ENCODE assay signal across 13 cellular contexts in the genomic region with DNA sequence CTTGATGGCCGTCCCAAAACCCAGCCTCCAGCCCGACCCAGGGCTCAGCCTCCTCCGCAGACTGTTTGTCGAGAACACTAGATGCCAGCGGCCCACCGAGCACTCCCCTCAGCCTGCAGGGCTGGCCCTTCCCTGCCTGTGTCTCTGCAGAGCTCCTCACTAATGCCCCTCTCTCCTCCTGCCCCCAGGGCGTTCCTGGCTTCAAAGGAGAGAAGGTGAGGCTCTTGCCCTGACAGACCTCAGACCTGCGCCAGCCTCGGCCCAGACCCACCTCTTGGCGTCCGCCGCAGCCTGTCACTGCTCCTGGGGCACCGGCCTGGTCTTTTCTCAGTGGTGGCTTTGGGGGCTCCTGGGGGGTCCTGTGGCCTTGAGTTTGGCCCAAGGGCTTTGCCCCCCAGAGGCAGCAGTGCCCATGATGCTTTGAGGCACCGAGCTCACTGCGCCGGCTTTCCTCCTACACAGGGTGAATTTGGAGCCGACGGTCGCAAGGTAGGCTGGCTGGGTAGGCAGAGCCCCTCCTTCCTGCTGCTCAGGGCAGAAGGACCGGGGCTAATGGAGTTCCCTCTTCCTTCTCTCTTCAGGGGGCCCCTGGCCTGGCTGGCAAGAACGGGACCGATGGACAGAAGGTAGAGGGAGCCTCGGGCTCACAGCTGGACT. TPM values are rescaled to one million over a fixed set of nuclear protein-coding genes. Genes with fewer than 3 reads are reported as not detected.
DNase-seq lines count a peak whose midpoint lies in the region; ATAC-seq, FAIRE-seq and TF ChIP-seq lines count a peak whose summit lies in the region.
"Had no signal": no experiment of that assay in that cellular context is flagged by ENCODE, and none has a peak within 500 bp of the region (broad histone marks: within the 10 kb centered on the region; RNA-seq: fewer than 3 reads in every experiment).

No MANE protein-coding gene starts in this region.

- H3K23ac ChIP-seq in H1 (ENCODE audit: insufficient read length): no peak overlapping the region

- no peak overlapping the region for H3K4me2 ChIP-seq in H1 (ENCODE audit: insufficient read depth in 1 of 2, low read depth in 2 of 2, low read length in 2 of 2)

- H2BK15ac ChIP-seq in H1 (ENCODE audit: low read length): no peak overlapping the region

- H3K9ac ChIP-seq in H1 (replicated peaks in 1 of 4; ENCODE audit: extremely low read depth in 1 of 4, low read depth in 3 of 4, low read length in 3 of 4): no peak overlapping the region

- no peak for TF ChIP-seq CTCF in H1 (IDR thresholded peaks at IDR 0.05; ENCODE audit: control extremely low read depth in 1 of 3, insufficient read depth in 1 of 3, low read depth in 1 of 3, low read length in 3 of 3)
- TF ChIP-seq CTCF in tibial artery (IDR thresholded peaks at IDR 0.05): no peak

- TF ChIP-seq POLR2A in H1 (IDR thresholded peaks at IDR 0.05; ENCODE audit: control extremely low read depth in 1 of 2, low read depth in 2 of 2, low read length in 2 of 2): no peak

- H3K27me3 ChIP-seq in H1 (replicated peaks in 1 of 4; ENCODE audit: control insufficient read depth in 3 of 4, extremely low read depth in 1 of 4, insufficient read depth in 3 of 4, low read length in 3 of 4) (no peaks in the 10 kb centered on the region), tibial artery (no peaks in the 10 kb centered on the region)

- peaks cover 0 to 4% of the 10 kb centered on the region in 2 experiments; a peak in 2 of 4 replicates for H3K9me3 ChIP-seq in H1 (ENCODE audit: insufficient read depth in 2 of 2, low read depth in 1 of 2, low read length in 1 of 2)
- no peaks in the 10 kb centered on the region for H3K9me3 ChIP-seq in tibial artery
- H3K9me3 ChIP-seq: Caco-2 had no signal

- H3K56ac ChIP-seq in H1 (replicated peaks; ENCODE audit: insufficient read length, low read depth, low read length): no peak overlapping the region

- no peaks in the 10 kb centered on the region for H3K23me2 ChIP-seq in H1 (ENCODE audit: low read depth, low read length)

- H3K14ac ChIP-seq in H1 (ENCODE audit: insufficient read length): no peak overlapping the region

- H3K4me3 ChIP-seq in H1 (ENCODE audit: extremely low read depth in 1 of 4, insufficient read depth in 2 of 4, low read depth in 3 of 4, low read length in 4 of 4) (no peak overlapping the region), tibial artery (no peak overlapping the region)

- H3K4me1 ChIP-seq in H1 (replicated peaks in 1 of 4; ENCODE audit: control insufficient read depth in 3 of 4, insufficient read depth in 4 of 4, low read length in 3 of 4): no peaks in the 10 kb centered on the region
- H3K4me1 ChIP-seq in tibial artery: peaks cover 0 to under 1% (median under 1%) of the 10 kb centered on the region in 4 donors
- H3K4me1 ChIP-seq: Caco-2 had no signal

- H2BK120ac ChIP-seq in H1 (replicated peaks; ENCODE audit: low read depth, low read length): no peak overlapping the region

- no peak overlapping the region for H4K91ac ChIP-seq in H1 (replicated peaks; ENCODE audit: insufficient read length, low read length)

- H3K27ac ChIP-seq in H1 (ENCODE audit: low read depth, low read length): no peak overlapping the region
- H3K27ac ChIP-seq in tibial artery: peak overlapping the region in 1 of 2 donors; percentile 8

- no peak overlapping the region for H2BK5ac ChIP-seq in H1 (ENCODE audit: low read depth, low read length)

- FAIRE-seq in H1 (lab: Jason Lieb, UNC): no peak
- FAIRE-seq: frontal cortex had no signal

- TF ChIP-seq RAD21 in H1 (IDR thresholded peaks at IDR 0.05 in 1 of 2, conservative IDR thresholded peaks at IDR 0.05 in 1 of 2; ENCODE audit: low read depth in 2 of 2, low read length in 2 of 2): no peak

- intact Hi-C loops in tibial artery (cut with DNase I; ENCODE audit: low total_unique reads): loop anchor here (10.0 kb wide), 1 partner anchor 592 kb away; no protein-coding TSS in a partner anchor

- no peak overlapping the region for H2BK20ac ChIP-seq in H1 (ENCODE audit: low read length)

- H4K8ac ChIP-seq in H1 (ENCODE audit: extremely low read depth, insufficient read depth, low read length): 0 out of 2 replicates have a peak overlapping the region, but pooled peaks have one; percentile 14

- no peak overlapping the region for H2AK5ac ChIP-seq in H1 (ENCODE audit: low read depth, low read length)

- POLR2A ChIA-PET in H1 (lab: Charles Lee; ENCODE audit: partially characterized antibody): no interaction called here

- H3K18ac ChIP-seq in H1 (ENCODE audit: extremely low read depth, low read length): no peak overlapping the region

- H2BK12ac ChIP-seq in H1 (ENCODE audit: low read depth, low read length): no peak overlapping the region

- CTCF ChIA-PET in H1 (lab: Charles Lee; ENCODE audit: partially characterized antibody): interaction anchor here (1.8 to 3.1 kb wide), 2 partner anchors 26 to 37 kb away, joined by 4 to 14 read pairs; no protein-coding TSS in a partner anchor

- H3K79me1 ChIP-seq in H1 (ENCODE audit: low read depth, low read length): no peaks in the 10 kb centered on the region

- H2AFZ ChIP-seq in H1 (ENCODE audit: low read length): no peak overlapping the region

- WGBS in H1 (ENCODE audit: extremely low coverage in 1 of 2, insufficient coverage in 1 of 2, insufficient read length in 1 of 2, insufficient replicate concordance in 2 of 2, low coverage in 1 of 2, low lambda C conversion rate in 2 of 2, missing lambda C conversion rate in 1 of 2), 2 experiments: 94% methylated on average over 16 of the region's 23 CpGs; no CpG with 5 or more reads in 1 of the 2 experiments

- ATAC-seq in HG02588 (IDR thresholded peaks at IDR 0.05; ENCODE audit: unreplicated experiment): no peak

- H3K36me3 ChIP-seq in H1 (ENCODE audit: control insufficient read depth in 2 of 4, insufficient read depth in 4 of 4, low read length in 3 of 4) (peaks cover 0 to 28% (median 2%) of the 10 kb centered on the region in 4 experiments; a peak in 5 of 8 replicates), tibial artery (peaks cover 94 to 98% (median 96%) of the 10 kb centered on the region in 3 donors)

- no peak overlapping the region for H3K4ac ChIP-seq in H1 (replicated peaks; ENCODE audit: insufficient read length, low read depth, low read length)

- peak; percentile 10 for DNase-seq in activated T-cell treated with anti-CD3 and anti-CD28 coated beads, Interleukin-2, amount 50 U/mL, for 1 hour
- no peak for DNase-seq in activated T-cell treated with anti-CD3 and anti-CD28 coated beads for 4 hours
- peak in 1 of 2 experiments; percentile 38 for DNase-seq in H1 (ENCODE audit: low read depth in 1 of 2, low spot score in 2 of 2)
- DNase-seq in mesenteric fat pad (ENCODE audit: low spot score): peak; percentile 87
- DNase-seq in tibial artery: peak; percentile 19 to 62
- DNase-seq in NCI-H146 treated with DMSO at 0.1 percent for 48 hours (lab: John Stamatoyannopoulos, UW; ENCODE audit: unreplicated experiment): no peak
- no peak for DNase-seq in amygdala (lab: John Stamatoyannopoulos, UW)
- DNase-seq: effector CD8-positive, alpha-beta T cell; naive B cell; stimulated activated CD4-positive, alpha-beta T cell treated with anti-CD3 and anti-CD28 coated beads, Interleukin-12 subunit alpha, Interleukin-12 subunit beta, amount 100 ng/mL, for 4 hours had no signal

- H4K5ac ChIP-seq in H1 (ENCODE audit: insufficient read length, low read depth, low read length): no peak overlapping the region

- no peaks in the 10 kb centered on the region for H3K79me2 ChIP-seq in H1 (ENCODE audit: control insufficient read depth in 1 of 2, insufficient read depth in 2 of 2, low read length in 2 of 2)

- TF ChIP-seq EP300 in H1 (IDR thresholded peaks at IDR 0.05; ENCODE audit: borderline replicate concordance in 1 of 2, low read depth in 2 of 2, low read length in 2 of 2): no peak

- H4K20me1 ChIP-seq in H1 (replicated peaks in 1 of 2; ENCODE audit: control insufficient read depth in 1 of 2, insufficient read depth in 2 of 2, low read length in 2 of 2): peaks cover 0 to 4% of the 10 kb centered on the region in 2 experiments

TF ChIP-seq in H1, 55 proteins besides CTCF, POLR2A, EP300 and RAD21 (continues in another document):
- no peak for TF ChIP-seq PHF8 (conservative IDR thresholded peaks at IDR 0.05; ENCODE audit: low read depth, low read length)

RNA-seq across cellular contexts. Expression of gene COL6A2, which starts 18.4 kb away (rescaled TPM):
- 60.6 and 62.7 TPM in 2 replicates for total RNA-seq in H1 (2021; fragmentation: NEBNext Ultra II Directional; extraction: Animal tissue kit (Norgen Biotek cat#: 25700))
- polyA plus RNA-seq in H1 (2011; rRNA removed): 60.1 and 79.2 TPM in 2 replicates
- 60.4 TPM for polyA plus RNA-seq in H1 (2011; cell fraction: cytosol; rRNA removed)
- 219 TPM for polyA plus RNA-seq in H1 (2011; cell fraction: nucleus; rRNA removed)
- polyA plus RNA-seq in H1 (2012, experiment 1 of 2): 38.8 to 78.4 TPM (median 69.6 TPM) in 4 replicates
- 41.6 TPM for polyA plus RNA-seq in H1 (2012, experiment 2 of 2)
- 99.7 TPM for polyA plus RNA-seq in H1 (2013, experiment 1 of 2)
- 84.9 TPM for polyA plus RNA-seq in H1 (2013, experiment 2 of 2)
- polyA minus RNA-seq in H1 (2011; rRNA and poly(A)+ RNA removed): 14.9 and 16.7 TPM in 2 replicates
- 30.5 TPM for polyA minus RNA-seq in H1 (2011; cell fraction: cytosol; rRNA and poly(A)+ RNA removed)
- 40.6 TPM for polyA minus RNA-seq in H1 (2011; cell fraction: nucleus; rRNA and poly(A)+ RNA removed)
- total RNA-seq in mesenteric fat pad: 735 TPM

RNA-seq across cellular contexts. Expression of gene FTCD, which starts 39.1 kb away (rescaled TPM):
- 3.3 and 6.0 TPM in 2 replicates for total RNA-seq in H1 (2021; fragmentation: NEBNext Ultra II Directional; extraction: Animal tissue kit (Norgen Biotek cat#: 25700))
- 4.9 and 7.3 TPM in 2 replicates for polyA plus RNA-seq in H1 (2011; rRNA removed)
- 5.2 TPM for polyA plus RNA-seq in H1 (2011; cell fraction: cytosol; rRNA removed)
- 21.4 TPM for polyA plus RNA-seq in H1 (2011; cell fraction: nucleus; rRNA removed)
- polyA plus RNA-seq in H1 (2012, experiment 1 of 2): 5.9 to 9.8 TPM (median 7.8 TPM) in 4 replicates
- polyA plus RNA-seq in H1 (2012, experiment 2 of 2): 2.3 TPM
- 3.9 TPM for polyA plus RNA-seq in H1 (2013, experiment 1 of 2)
- polyA plus RNA-seq in H1 (2013, experiment 2 of 2): 4.0 TPM
- polyA minus RNA-seq in H1 (2011; rRNA and poly(A)+ RNA removed): 3.0 and 4.7 TPM in 2 replicates
- 6.4 TPM for polyA minus RNA-seq in H1 (2011; cell fraction: cytosol; rRNA and poly(A)+ RNA removed)
- 6.1 TPM for polyA minus RNA-seq in H1 (2011; cell fraction: nucleus; rRNA and poly(A)+ RNA removed)
- total RNA-seq in mesenteric fat pad: 0.32 TPM

Comparison
In these comparisons a context has a peak if more than half of its experiments do, and no peak if none do; other contexts are left out.
1. DNase-seq: peak in activated T-cell treated with anti-CD3 and anti-CD28 coated beads, Interleukin-2, amount 50 U/mL, for 1 hour (single experiment), mesenteric fat pad (single experiment) and tibial artery (2 of 2); none in activated T-cell treated with anti-CD3 and anti-CD28 coated beads for 4 hours (single experiment), NCI-H146 treated with DMSO at 0.1 percent for 48 hours (single experiment) and amygdala (0 of 56).
2. RNA of gene COL6A2, which starts 18.4 kb away (total RNA-seq): 735 TPM in mesenteric fat pad (single experiment); 60.6 to 62.7 TPM in H1; every median in the first group is over 10 times any median in the second.